19 cellular contexts compared by ENCODE assay signal in the genomic region with DNA sequence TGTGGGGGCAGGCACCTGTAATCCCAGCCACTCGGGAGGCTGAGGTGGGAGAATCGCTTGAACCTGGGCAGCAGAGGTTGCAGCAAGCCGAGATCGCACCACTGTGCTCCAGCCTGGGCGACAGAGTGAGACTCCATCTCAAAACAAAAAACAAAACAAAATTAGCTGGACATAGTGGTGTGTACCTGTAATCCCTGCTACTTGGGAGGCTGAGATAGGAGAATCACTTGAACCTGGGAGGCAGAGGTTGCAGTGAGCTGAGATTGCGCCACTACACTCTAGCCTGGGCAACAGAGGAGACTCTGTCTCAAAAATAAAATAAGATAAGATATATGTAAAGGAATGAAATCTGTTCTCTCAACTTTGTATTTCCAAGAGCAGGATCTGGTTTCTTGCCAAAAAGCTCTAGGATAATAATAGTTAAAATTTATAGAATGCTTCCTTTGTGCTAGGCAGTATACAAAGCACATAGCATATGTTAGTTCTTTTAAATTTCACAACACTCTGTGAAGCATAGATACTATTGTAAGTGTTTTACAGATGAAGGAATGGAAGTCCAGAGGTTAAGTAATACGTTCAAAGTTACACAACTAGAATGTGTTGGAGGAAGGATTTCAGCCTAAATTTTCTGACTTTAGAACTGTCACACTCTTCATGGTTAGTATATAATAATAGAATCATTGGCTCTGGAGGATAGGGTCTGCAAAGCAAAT. TPM values are rescaled to one million over a fixed set of nuclear protein-coding genes. Genes with fewer than 3 reads are reported as not detected.
DNase-seq lines count a peak whose midpoint lies in the region; ATAC-seq, FAIRE-seq and TF ChIP-seq lines count a peak whose summit lies in the region.
"Had no signal": no experiment of that assay in that cellular context is flagged by ENCODE, and none has a peak within 500 bp of the region (broad histone marks: within the 10 kb centered on the region; RNA-seq: fewer than 3 reads in every experiment).

No MANE protein-coding gene starts in this region.

- 64% methylated on average over 7 of the region's 7 CpGs for WGBS in HepG2 (ENCODE audit: low lambda C conversion rate)
- 83% methylated on average over 6 of the region's 7 CpGs for WGBS in right lobe of liver (ENCODE audit: insufficient coverage, low coverage, low lambda C conversion rate, missing lambda C conversion rate)

- TF ChIP-seq RAD21 in HepG2 (CRISPR knock-in tag; IDR thresholded peaks at IDR 0.05) = no peak

- H4K20me1 ChIP-seq in HepG2 (ENCODE audit: insufficient read depth, low read length) = no peaks in the 10 kb centered on the region
- no peaks in the 10 kb centered on the region for H4K20me1 ChIP-seq in osteoblast (ENCODE audit: insufficient read depth, low read length)

- no peak overlapping the region for H3K4me3 Mint-ChIP-seq in T-cell
- H3K4me3 Mint-ChIP-seq: CD14-positive monocyte; CD4-positive, alpha-beta memory T cell; H9; IgD-negative memory B cell had no signal

- POLR2A ChIA-PET in HepG2 (lab: Yijun Ruan, JAX) = interaction anchor here (1.8 to 2.6 kb wide), 2 partner anchors 10 to 56 kb away, joined by 4 to 19 read pairs; a partner anchor contains a TSS
- POLR2A ChIA-PET in T-cell (lab: Charles Lee) = no interaction called here

- ATAC-seq in HepG2 (peak; percentile 97), right lobe of liver (no peak), T-cell (replicated peaks in 1 of 4) (no peak)

- H3K4me1 ChIP-seq in HepG2 (ENCODE audit: insufficient read depth, low read length) (peaks cover 61% of the 10 kb centered on the region), right lobe of liver (no peaks in the 10 kb centered on the region), osteoblast (ENCODE audit: insufficient read depth, low read length) (no peaks in the 10 kb centered on the region), right atrium auricular region (no peaks in the 10 kb centered on the region)
- H3K4me1 ChIP-seq: BLaER1 had no signal

- peak overlapping the region; percentile 72 for H3K27ac ChIP-seq in HepG2 (ENCODE audit: extremely low read length, insufficient read depth, low read length)
- no peak overlapping the region for H3K27ac ChIP-seq in right lobe of liver
- H3K27ac ChIP-seq in osteoblast (ENCODE audit: low read depth, low read length) = no peak overlapping the region
- H3K27ac ChIP-seq in right atrium auricular region = no peak overlapping the region
- H3K27ac ChIP-seq: BLaER1 had no signal

- CTCF ChIA-PET in HepG2 (lab: Yijun Ruan, JAX; ENCODE audit: low intra/inter-chr PET ratio, low total read pairs) (no interaction called here), T-cell (lab: Charles Lee) (no interaction called here)

- H3K27me3 Mint-ChIP-seq in T-cell = no peaks in the 10 kb centered on the region
- H3K27me3 Mint-ChIP-seq: CD4-positive, alpha-beta memory T cell; IgD-negative memory B cell had no signal

- H3K9ac ChIP-seq in HepG2 (ENCODE audit: insufficient read depth, low read depth, low read length) = no peak overlapping the region
- H3K9ac ChIP-seq: BLaER1 had no signal

- H3K4me1 Mint-ChIP-seq in T-cell = peaks cover 25 to 27% (median 25%) of the 10 kb centered on the region in 3 donors

- no peak for TF ChIP-seq POLR2A in HepG2 (IDR thresholded peaks at IDR 0.05; ENCODE audit: insufficient read depth in 1 of 2, low read depth in 2 of 2, low read length in 2 of 2)
- TF ChIP-seq POLR2A in right lobe of liver (IDR thresholded peaks at IDR 0.05) = no peak

- in situ Hi-C loops in HepG2 (cut with HindIII; ENCODE audit: extremely low pct_ligation_motif_present, low pct_unique_long_range_greater_than_20kb) (no loop called here), SK-MEL-5 (cut with HindIII; ENCODE audit: low pct_unique_long_range_greater_than_20kb, low sequenced_read_pairs) (no loop called here)

- intact Hi-C loops in HepG2 (cut with micrococcal nuclease; ENCODE audit: unreplicated experiment) = loop anchor here (2.0 to 5.0 kb wide), 2 partner anchors 49 to 184 kb away; a partner anchor contains a TSS
- intact Hi-C loops in right lobe of liver (cut with DNase I) = no loop called here

- TF ChIP-seq EP300 in HepG2 (IDR thresholded peaks at IDR 0.05; ENCODE audit: low read depth in 2 of 2, low read length in 2 of 2) (peak; percentile 64 to 68; a peak in 2 of 4 replicates), HepG2 (CRISPR knock-in tag; IDR thresholded peaks at IDR 0.05; ENCODE audit: borderline replicate concordance) (no peak)

- H3K36me3 ChIP-seq in HepG2 (replicated peaks in 1 of 2; ENCODE audit: control insufficient read depth in 1 of 2, insufficient read depth in 2 of 2, low read length in 2 of 2) = peaks cover 1 to 23% of the 10 kb centered on the region in 2 experiments; a peak in 3 of 5 replicates
- H3K36me3 ChIP-seq in right lobe of liver = peaks cover 0 to 29% (median 3%) of the 10 kb centered on the region in 4 donors
- peaks cover 21% of the 10 kb centered on the region for H3K36me3 ChIP-seq in osteoblast (ENCODE audit: insufficient read depth, low read length)
- H3K36me3 ChIP-seq in right atrium auricular region = peaks cover 21% of the 10 kb centered on the region

- no peak overlapping the region for H3K27ac Mint-ChIP-seq in T-cell
- H3K27ac Mint-ChIP-seq: CD4-positive, alpha-beta memory T cell; H9; IgD-negative memory B cell had no signal

- H3K79me2 ChIP-seq in HepG2 (ENCODE audit: insufficient read depth, low read length) (peaks cover 47% of the 10 kb centered on the region), osteoblast (ENCODE audit: insufficient read depth, low read length) (peaks cover 36% of the 10 kb centered on the region)

- FAIRE-seq in HepG2 (lab: Jason Lieb, UNC) = peak; percentile 4
- FAIRE-seq: A204.1, H1, HTR-8/SVneo had no signal

- H3K4me3 ChIP-seq in HepG2 (replicated peaks in 1 of 3; ENCODE audit: insufficient read depth in 1 of 3, low read depth in 2 of 3, low read length in 3 of 3) (no peak overlapping the region; a peak in 1 of 6 replicates), right lobe of liver (no peak overlapping the region), osteoblast (ENCODE audit: insufficient read depth, low read length) (no peak overlapping the region), right atrium auricular region (no peak overlapping the region)
- H3K4me3 ChIP-seq: BLaER1 had no signal

- peaks cover 27% of the 10 kb centered on the region for H3K36me3 Mint-ChIP-seq in T-cell

- H3K4me2 ChIP-seq in HepG2 (ENCODE audit: low read depth, low read length) (peak overlapping the region; percentile 39), osteoblast (ENCODE audit: insufficient read depth, low read length) (no peak overlapping the region)
- H3K4me2 ChIP-seq: BLaER1 had no signal

- H2AFZ ChIP-seq in HepG2 (ENCODE audit: low read length) = no peak overlapping the region
- no peak overlapping the region for H2AFZ ChIP-seq in osteoblast (ENCODE audit: low read length)

- TF ChIP-seq CTCF in HepG2 (CRISPR knock-in tag; IDR thresholded peaks at IDR 0.05) (no peak), right lobe of liver (IDR thresholded peaks at IDR 0.05) (no peak), osteoblast (IDR thresholded peaks at IDR 0.05; ENCODE audit: extremely low read depth, low read depth, low read length) (no peak), right atrium auricular region (IDR thresholded peaks at IDR 0.05) (no peak)

- H3K9me3 Mint-ChIP-seq in T-cell = no peaks in the 10 kb centered on the region
- H3K9me3 Mint-ChIP-seq: CD4-positive, alpha-beta memory T cell; H9; IgD-negative memory B cell had no signal

- H3K27me3 ChIP-seq in HepG2 (ENCODE audit: control insufficient read depth in 1 of 2, insufficient read depth in 2 of 2, low read length in 2 of 2) (no peaks in the 10 kb centered on the region), right lobe of liver (no peaks in the 10 kb centered on the region), osteoblast (ENCODE audit: insufficient read depth, low read length) (no peaks in the 10 kb centered on the region), right atrium auricular region (no peaks in the 10 kb centered on the region)
- H3K27me3 ChIP-seq: BLaER1 had no signal

- peak; percentile 91 for DNase-seq in HepG2 (ENCODE audit: low spot score)
- DNase-seq in right lobe of liver = no peak
- DNase-seq in SK-MEL-5 (ENCODE audit: low read depth, low spot score) = peak; percentile 15
- peak; percentile 2 for DNase-seq in fibroblast of gingiva (ENCODE audit: low read depth)
- peak; percentile 19 for DNase-seq in osteoblast (ENCODE audit: insufficient read length, low spot score, missing footprints)
- DNase-seq in COLO668 (lab: John Stamatoyannopoulos, UW; ENCODE audit: unreplicated experiment) = no peak
- no peak for DNase-seq in T-cell
- no peak for DNase-seq in right atrium auricular region (ENCODE audit: low spot score)
- DNase-seq: Calu3; CD4-positive, alpha-beta memory T cell; DMS79 treated with DMSO at 0.1 percent for 48 hours; GF-D8; H9 had no signal

- H3K9me3 ChIP-seq in HepG2 (ENCODE audit: low read length) = no peaks in the 10 kb centered on the region
- no peaks in the 10 kb centered on the region for H3K9me3 ChIP-seq in right lobe of liver
- H3K9me3 ChIP-seq in osteoblast (ENCODE audit: low read depth, low read length) = no peaks in the 10 kb centered on the region
- no peaks in the 10 kb centered on the region for H3K9me3 ChIP-seq in right atrium auricular region
- H3K9me3 ChIP-seq: BLaER1 had no signal

- no TSS peak for BruUV-seq in HepG2 (replicated peaks; lab: Mats Ljungman, UMichigan)

RNA-seq across cellular contexts. Expression of a gene that starts 10.2 kb away (rescaled TPM):
- total RNA-seq in HepG2 (2016; rRNA removed; fragmentation: Illumina TruSeq; extraction: Trizol) (61.5 and 86.1 TPM in 2 replicates), right lobe of liver (10 to 100 TPM; 12.8 to 26.0 (median 17.8) TPM), osteoblast (23.2 and 25.3 TPM in 2 replicates), T-cell (10 to 100 TPM; 16.9 to 27.2 (median 21.0) TPM), right atrium auricular region (10 to 100 TPM; 17.4 to 32.0 TPM)
- 24.2 and 24.6 TPM in 2 replicates for total RNA-seq in HepG2 (2016; cell fraction: cytosol; rRNA removed; fragmentation: Illumina TruSeq; extraction: Trizol; ENCODE audit: low read depth)
- total RNA-seq in HepG2 (2016; cell fraction: insoluble cytoplasmic fraction; rRNA removed; fragmentation: Illumina TruSeq; extraction: Trizol) = 59.8 and 88.0 TPM in 2 replicates
- 28.9 and 30.9 TPM in 2 replicates for total RNA-seq in HepG2 (2016; cell fraction: membrane; rRNA removed; fragmentation: Illumina TruSeq; extraction: Trizol)
- total RNA-seq in HepG2 (2016; cell fraction: nucleus; rRNA removed; fragmentation: Illumina TruSeq; extraction: Trizol) = 37.9 and 38.5 TPM in 2 replicates
- 14.7 and 23.3 TPM in 2 replicates for polyA plus RNA-seq in HepG2 (2011; rRNA removed)
- 7.4 and 10.3 TPM in 2 replicates for polyA plus RNA-seq in HepG2 (2011; cell fraction: cytosol; rRNA removed)
- polyA plus RNA-seq in HepG2 (2011; cell fraction: nucleus; rRNA removed) = 3.6 and 6.4 TPM in 2 replicates
- 17.1 and 30.1 TPM in 2 replicates for polyA plus RNA-seq in HepG2 (2012)
- polyA plus RNA-seq in HepG2 (2016; cell fraction: cytosol; fragmentation: Illumina TruSeq; extraction: Trizol; ENCODE audit: low read depth) = 17.6 and 17.9 TPM in 2 replicates
- polyA plus RNA-seq in HepG2 (2016; cell fraction: insoluble cytoplasmic fraction; fragmentation: Illumina TruSeq; extraction: Trizol; ENCODE audit: low read depth) = 78.7 and 83.9 TPM in 2 replicates
- polyA plus RNA-seq in HepG2 (2016; cell fraction: membrane; fragmentation: Illumina TruSeq; extraction: Trizol; ENCODE audit: low read depth) = 21.9 and 24.3 TPM in 2 replicates
- polyA plus RNA-seq in HepG2 (2016; cell fraction: nucleus; fragmentation: Illumina TruSeq; extraction: Trizol; ENCODE audit: insufficient read depth, low read depth) = 34.0 and 38.0 TPM in 2 replicates
- 2.9 and 3.6 TPM in 2 replicates for polyA minus RNA-seq in HepG2 (2011; rRNA and poly(A)+ RNA removed; ENCODE audit: low replicate concordance)
- polyA minus RNA-seq in HepG2 (2011; cell fraction: cytosol; rRNA and poly(A)+ RNA removed) = 7.6 and 8.1 TPM in 2 replicates
- polyA minus RNA-seq in HepG2 (2011; cell fraction: nucleus; rRNA and poly(A)+ RNA removed) = 33.4 and 37.1 TPM in 2 replicates
- 19.8 and 24.0 TPM in 2 replicates for total RNA-seq in SK-MEL-5 (2014; rRNA removed; shearing (Covaris generic))
- polyA plus RNA-seq in SK-MEL-5 (2015; cell fraction: cytosol; rRNA removed) = 11.8 and 14.0 TPM in 2 replicates
- polyA plus RNA-seq in SK-MEL-5 (2015; cell fraction: nucleus; rRNA removed) = 3.3 and 5.6 TPM in 2 replicates

RNA-seq across cellular contexts. Expression of a gene that starts 53.7 kb away (rescaled TPM):
- total RNA-seq in HepG2 (2016; rRNA removed; fragmentation: Illumina TruSeq; extraction: Trizol) (13.5 and 33.3 TPM in 2 replicates), right lobe of liver (10 to 100 TPM in 5 of 6 experiments, 1 to 10 TPM in 1; 9.1 to 38.1 (median 25.0) TPM), osteoblast (15.2 and 17.4 TPM in 2 replicates), T-cell (100 to 1,000 TPM; 159 to 207 (median 170) TPM), right atrium auricular region (10 to 100 TPM; 11.4 to 14.3 TPM)
- 58.5 and 71.5 TPM in 2 replicates for total RNA-seq in HepG2 (2016; cell fraction: cytosol; rRNA removed; fragmentation: Illumina TruSeq; extraction: Trizol; ENCODE audit: low read depth)
- total RNA-seq in HepG2 (2016; cell fraction: insoluble cytoplasmic fraction; rRNA removed; fragmentation: Illumina TruSeq; extraction: Trizol) = 14.5 and 30.1 TPM in 2 replicates
- 17.4 and 18.7 TPM in 2 replicates for total RNA-seq in HepG2 (2016; cell fraction: membrane; rRNA removed; fragmentation: Illumina TruSeq; extraction: Trizol)
- total RNA-seq in HepG2 (2016; cell fraction: nucleus; rRNA removed; fragmentation: Illumina TruSeq; extraction: Trizol) = 17.2 and 19.6 TPM in 2 replicates
- 7.2 and 7.9 TPM in 2 replicates for polyA plus RNA-seq in HepG2 (2011; rRNA removed)
- polyA plus RNA-seq in HepG2 (2011; cell fraction: cytosol; rRNA removed) = 3.4 and 5.3 TPM in 2 replicates
- polyA plus RNA-seq in HepG2 (2011; cell fraction: nucleus; rRNA removed) = 6.9 and 8.7 TPM in 2 replicates
- polyA plus RNA-seq in HepG2 (2012) = 12.0 and 14.2 TPM in 2 replicates
- polyA plus RNA-seq in HepG2 (2016; cell fraction: cytosol; fragmentation: Illumina TruSeq; extraction: Trizol; ENCODE audit: low read depth) = 0.74 and 0.78 TPM in 2 replicates
- polyA plus RNA-seq in HepG2 (2016; cell fraction: insoluble cytoplasmic fraction; fragmentation: Illumina TruSeq; extraction: Trizol; ENCODE audit: low read depth) = 17.9 and 19.3 TPM in 2 replicates
- 4.2 and 4.3 TPM in 2 replicates for polyA plus RNA-seq in HepG2 (2016; cell fraction: membrane; fragmentation: Illumina TruSeq; extraction: Trizol; ENCODE audit: low read depth)
- polyA plus RNA-seq in HepG2 (2016; cell fraction: nucleus; fragmentation: Illumina TruSeq; extraction: Trizol; ENCODE audit: insufficient read depth, low read depth) = 12.5 and 14.3 TPM in 2 replicates
- polyA minus RNA-seq in HepG2 (2011; rRNA and poly(A)+ RNA removed; ENCODE audit: low replicate concordance) = 21.7 and 27.8 TPM in 2 replicates
- polyA minus RNA-seq in HepG2 (2011; cell fraction: cytosol; rRNA and poly(A)+ RNA removed) = 27.0 and 36.9 TPM in 2 replicates
- 45.2 and 52.0 TPM in 2 replicates for polyA minus RNA-seq in HepG2 (2011; cell fraction: nucleus; rRNA and poly(A)+ RNA removed)
- 3.1 and 7.2 TPM in 2 replicates for total RNA-seq in SK-MEL-5 (2014; rRNA removed; shearing (Covaris generic))
- polyA plus RNA-seq in SK-MEL-5 (2015; cell fraction: cytosol; rRNA removed) = 3.5 and 4.5 TPM in 2 replicates
- polyA plus RNA-seq in SK-MEL-5 (2015; cell fraction: nucleus; rRNA removed) = 5.3 and 11.0 TPM in 2 replicates

Comparison
In these comparisons a context has a peak if more than half of its experiments do, and no peak if none do; other contexts are left out.
1. DNase-seq: peak in HepG2 (single experiment), SK-MEL-5 (single experiment), fibroblast of gingiva (single experiment) and osteoblast (single experiment); none in right lobe of liver (0 of 3), COLO668 (single experiment), T-cell (0 of 34) and right atrium auricular region (single experiment).